ENCODE assay signal across 8 cellular contexts in genomic region chr14:55458800-55459577, GRCh38. TPM values are rescaled to one million over a fixed set of nuclear protein-coding genes. Genes with fewer than 3 reads are reported as not detected.
DNase-seq lines count a peak whose midpoint lies in the region; ATAC-seq and TF ChIP-seq lines count a peak whose summit lies in the region.

No MANE protein-coding gene starts in this region.

- in situ Hi-C loops in brain microvascular endothelial cell (cut with HindIII; ENCODE audit: low pct_ligation_motif_present, low sequenced_read_pairs): no loop called here

- no peak overlapping the region for H3K27ac ChIP-seq in brain microvascular endothelial cell

- intact Hi-C loops in CD14-positive monocyte (cut with micrococcal nuclease): no loop called here

- no peak overlapping the region for H3K4me3 ChIP-seq in brain microvascular endothelial cell (ENCODE audit: low read depth, low read length)

- H3K4me3 Mint-ChIP-seq in CD14-positive monocyte: peak overlapping the region; percentile 69 to 83

- H3K9me3 Mint-ChIP-seq in CD14-positive monocyte: no peaks in the 10 kb centered on the region

- TF ChIP-seq CTCF in CD14-positive monocyte (IDR thresholded peaks at IDR 0.05) (no peak), brain microvascular endothelial cell (IDR thresholded peaks at IDR 0.05; ENCODE audit: low read depth, low read length, missing control alignments) (no peak)

- H3K27ac Mint-ChIP-seq in CD14-positive monocyte: peak overlapping the region; percentile 15 to 80 (median 57)

- no peaks in the 10 kb centered on the region for H3K27me3 ChIP-seq in brain microvascular endothelial cell (replicated peaks)

- ATAC-seq in GM19351 (IDR thresholded peaks at IDR 0.05; ENCODE audit: unreplicated experiment): peak; percentile 86
- ATAC-seq in HG03108 (IDR thresholded peaks at IDR 0.05; ENCODE audit: unreplicated experiment): peak; percentile 76

- DNase-seq in CD14-positive monocyte (ENCODE audit: low spot score): no peak
- DNase-seq in brain microvascular endothelial cell: peak; percentile 14
- no peak for DNase-seq in NCI-H1694 (lab: John Stamatoyannopoulos, UW)
- no peak for DNase-seq in activated CD4-positive, alpha-beta T cell treated with anti-CD3 and anti-CD28 coated beads for 48 hours
- DNase-seq in iPS-NIHi11 (ENCODE audit: low spot score): no peak
- DNase-seq in NCI-H2107 treated with DMSO at 0.1 percent for 48 hours (lab: John Stamatoyannopoulos, UW; ENCODE audit: unreplicated experiment): no peak

- peaks cover 0 to 3% (median 0%) of the 10 kb centered on the region in 3 donors for H3K27me3 Mint-ChIP-seq in CD14-positive monocyte (ENCODE audit: low read depth in 3 of 3)

- no peaks in the 10 kb centered on the region for H3K36me3 ChIP-seq in brain microvascular endothelial cell (replicated peaks)

- H3K36me3 Mint-ChIP-seq in CD14-positive monocyte: no peaks in the 10 kb centered on the region

- peaks cover 23% of the 10 kb centered on the region for H3K4me1 Mint-ChIP-seq in CD14-positive monocyte

RNA-seq across cellular contexts. Expression of gene TBPL2, which starts 18.6 kb away (rescaled TPM):
- polyA plus RNA-seq in CD14-positive monocyte: not detected

RNA-seq across cellular contexts. Expression of gene ATG14, which starts 47.4 kb away (rescaled TPM):
- polyA plus RNA-seq in CD14-positive monocyte: 1 to 10 TPM; 1.8 to 3.3 TPM
